28 cellular contexts compared by ENCODE assay signal in the genomic region with DNA sequence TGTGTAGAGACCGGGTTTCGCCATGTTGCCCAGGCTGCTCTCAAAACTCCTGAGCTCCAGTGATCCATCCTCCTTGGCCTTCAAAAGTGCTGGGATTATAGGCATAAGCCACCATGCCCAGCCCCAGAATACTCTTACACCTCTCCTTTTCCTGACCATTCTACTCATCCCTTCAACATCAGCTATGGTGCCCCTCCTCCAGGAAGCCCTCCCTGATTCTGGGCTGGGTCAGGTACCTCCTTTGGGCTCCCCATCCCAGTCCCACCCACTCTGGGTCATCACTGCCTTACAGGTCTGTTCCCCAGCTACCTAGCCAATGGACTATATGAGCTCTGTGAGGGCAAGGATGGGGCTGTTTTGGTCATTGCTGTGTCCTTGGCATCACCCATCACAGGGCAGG. TPM values are rescaled to one million over a fixed set of nuclear protein-coding genes. Genes with fewer than 3 reads are reported as not detected.
DNase-seq lines count a peak whose midpoint lies in the region; ATAC-seq lines count a peak whose summit lies in the region.
"Had no signal": no experiment of that assay in that cellular context is flagged by ENCODE, and none has a peak within 500 bp of the region (broad histone marks: within the 10 kb centered on the region; RNA-seq: fewer than 3 reads in every experiment).

No MANE protein-coding gene starts in this region.

- POLR2A ChIA-PET in activated CD8-positive, alpha-beta T cell treated with anti-CD3 and anti-CD28 coated beads, Interleukin-2, amount 10 ng/mL, durations not matched to agents 7 days and 5 days (lab: Charles Lee), result interaction anchor here (0.6 kb wide), 1 partner anchor 21 kb away, joined by 3 read pairs; no protein-coding TSS in a partner anchor

- H3K4me1 Mint-ChIP-seq in activated naive CD4-positive, alpha-beta T cell treated with anti-CD3 and anti-CD28 coated beads, Interleukin-2, amount 10 ng/mL, durations not matched to agents 7 days and 5 days, result peaks cover 69% of the 10 kb centered on the region
- peaks cover 61% of the 10 kb centered on the region for H3K4me1 Mint-ChIP-seq in activated CD8-positive, alpha-beta T cell treated with anti-CD3 and anti-CD28 coated beads, Interleukin-2, amount 10 ng/mL, durations not matched to agents 7 days and 5 days (ENCODE audit: low read depth)
- H3K4me1 Mint-ChIP-seq in immature natural killer cell, result peaks cover 66 to 76% of the 10 kb centered on the region in 2 donors
- H3K4me1 Mint-ChIP-seq in stimulated activated memory B cell treated with anti-CD40 and anti-IgM and Interleukin-4, amounts not matched to agents 10 μg/mL and 1 μg/mL and 100 μg/mL, for 72 hours, result peaks cover 45% of the 10 kb centered on the region

- no peak for DNase-seq in activated naive CD4-positive, alpha-beta T cell treated with anti-CD3 and anti-CD28 coated beads, Interleukin-2, amount 10 ng/mL, durations not matched to agents 7 days and 5 days
- no peak for DNase-seq in activated naive CD4-positive, alpha-beta T cell (lab: John Stamatoyannopoulos, UW)
- DNase-seq in activated CD8-positive, alpha-beta T cell treated with anti-CD3 and anti-CD28 coated beads, Interleukin-2, amount 10 ng/mL, durations not matched to agents 7 days and 5 days, result no peak
- DNase-seq in immature natural killer cell, result peak in 1 of 3 donors; percentile 7
- DNase-seq in NCI-H1930 (lab: John Stamatoyannopoulos, UW), result no peak
- DNase-seq in COLO668 (lab: John Stamatoyannopoulos, UW; ENCODE audit: unreplicated experiment), result no peak
- DNase-seq: activated CD8-positive, alpha-beta memory T cell treated with anti-CD3 and anti-CD28 coated beads for 24 hours; AML-193; DMS153; H7; mesenchymal stem cell; NCI-H1092 treated with DMSO at 0.1 percent for 48 hours; NCI-H187; NCI-H2171 treated with DMSO at 0.1 percent for 48 hours; NCI-H510A; nucleus accumbens; right lobe of liver; RPMI8226; SJCRH30; spleen; stimulated activated CD4-positive, alpha-beta T cell treated with anti-CD3 and anti-CD28 coated beads, Interleukin-2, amount 100 ng/mL, for 24 hours; stomach; T-helper 1 cell had no signal

- H3K27me3 Mint-ChIP-seq in activated naive CD4-positive, alpha-beta T cell treated with anti-CD3 and anti-CD28 coated beads, Interleukin-2, amount 10 ng/mL, durations not matched to agents 7 days and 5 days, result no peaks in the 10 kb centered on the region
- no peaks in the 10 kb centered on the region for H3K27me3 Mint-ChIP-seq in activated CD8-positive, alpha-beta T cell treated with anti-CD3 and anti-CD28 coated beads, Interleukin-2, amount 10 ng/mL, durations not matched to agents 7 days and 5 days (ENCODE audit: low read depth)
- H3K27me3 Mint-ChIP-seq in immature natural killer cell (ENCODE audit: low read depth in 3 of 3), result peaks cover 43 to 85% (median 56%) of the 10 kb centered on the region in 3 donors
- no peaks in the 10 kb centered on the region for H3K27me3 Mint-ChIP-seq in stimulated activated memory B cell treated with anti-CD40 and anti-IgM and Interleukin-4, amounts not matched to agents 10 μg/mL and 1 μg/mL and 100 μg/mL, for 72 hours

- peak overlapping the region; percentile 67 for H3K27ac Mint-ChIP-seq in activated naive CD4-positive, alpha-beta T cell treated with anti-CD3 and anti-CD28 coated beads, Interleukin-2, amount 10 ng/mL, durations not matched to agents 7 days and 5 days
- peak overlapping the region; percentile 60 for H3K27ac Mint-ChIP-seq in activated CD8-positive, alpha-beta T cell treated with anti-CD3 and anti-CD28 coated beads, Interleukin-2, amount 10 ng/mL, durations not matched to agents 7 days and 5 days
- H3K27ac Mint-ChIP-seq in immature natural killer cell, result peak overlapping the region; percentile 81 to 99 (median 90)
- peak overlapping the region; percentile 58 for H3K27ac Mint-ChIP-seq in stimulated activated memory B cell treated with anti-CD40 and anti-IgM and Interleukin-4, amounts not matched to agents 10 μg/mL and 1 μg/mL and 100 μg/mL, for 72 hours

- H3K9me3 Mint-ChIP-seq in activated naive CD4-positive, alpha-beta T cell treated with anti-CD3 and anti-CD28 coated beads, Interleukin-2, amount 10 ng/mL, durations not matched to agents 7 days and 5 days, result peaks cover 3% of the 10 kb centered on the region
- no peaks in the 10 kb centered on the region for H3K9me3 Mint-ChIP-seq in activated CD8-positive, alpha-beta T cell treated with anti-CD3 and anti-CD28 coated beads, Interleukin-2, amount 10 ng/mL, durations not matched to agents 7 days and 5 days (ENCODE audit: insufficient read depth)
- H3K9me3 Mint-ChIP-seq in immature natural killer cell, result no peaks in the 10 kb centered on the region
- no peaks in the 10 kb centered on the region for H3K9me3 Mint-ChIP-seq in stimulated activated memory B cell treated with anti-CD40 and anti-IgM and Interleukin-4, amounts not matched to agents 10 μg/mL and 1 μg/mL and 100 μg/mL, for 72 hours

- CTCF ChIA-PET in activated naive CD4-positive, alpha-beta T cell treated with anti-CD3 and anti-CD28 coated beads, Interleukin-2, amount 10 ng/mL, durations not matched to agents 7 days and 5 days (lab: Charles Lee), result no interaction called here
- CTCF ChIA-PET in activated CD8-positive, alpha-beta T cell treated with anti-CD3 and anti-CD28 coated beads, Interleukin-2, amount 10 ng/mL, durations not matched to agents 7 days and 5 days (lab: Charles Lee), result no interaction called here

- no peak overlapping the region for H3K4me3 Mint-ChIP-seq in activated naive CD4-positive, alpha-beta T cell treated with anti-CD3 and anti-CD28 coated beads, Interleukin-2, amount 10 ng/mL, durations not matched to agents 7 days and 5 days
- no peak overlapping the region for H3K4me3 Mint-ChIP-seq in activated CD8-positive, alpha-beta T cell treated with anti-CD3 and anti-CD28 coated beads, Interleukin-2, amount 10 ng/mL, durations not matched to agents 7 days and 5 days
- peak overlapping the region in 2 of 5 donors; percentile 17 to 41 for H3K4me3 Mint-ChIP-seq in immature natural killer cell
- no peak overlapping the region for H3K4me3 Mint-ChIP-seq in stimulated activated memory B cell treated with anti-CD40 and anti-IgM and Interleukin-4, amounts not matched to agents 10 μg/mL and 1 μg/mL and 100 μg/mL, for 72 hours

- H3K36me3 Mint-ChIP-seq in activated naive CD4-positive, alpha-beta T cell treated with anti-CD3 and anti-CD28 coated beads, Interleukin-2, amount 10 ng/mL, durations not matched to agents 7 days and 5 days, result peaks cover 68% of the 10 kb centered on the region
- H3K36me3 Mint-ChIP-seq in activated CD8-positive, alpha-beta T cell treated with anti-CD3 and anti-CD28 coated beads, Interleukin-2, amount 10 ng/mL, durations not matched to agents 7 days and 5 days (ENCODE audit: low read depth), result peaks cover 71% of the 10 kb centered on the region
- peaks cover 29 to 56% (median 31%) of the 10 kb centered on the region in 3 donors for H3K36me3 Mint-ChIP-seq in immature natural killer cell
- H3K36me3 Mint-ChIP-seq in stimulated activated memory B cell treated with anti-CD40 and anti-IgM and Interleukin-4, amounts not matched to agents 10 μg/mL and 1 μg/mL and 100 μg/mL, for 72 hours, result peaks cover 49% of the 10 kb centered on the region

- ATAC-seq in activated CD8-positive, alpha-beta T cell treated with anti-CD3 and anti-CD28 coated beads, Interleukin-2, amount 10 ng/mL, durations not matched to agents 7 days and 5 days, result no peak
- no peak for ATAC-seq in stimulated activated memory B cell treated with anti-CD40 and anti-IgM and Interleukin-4, amounts not matched to agents 10 μg/mL and 1 μg/mL and 100 μg/mL, for 72 hours
- no peak for ATAC-seq in GM21825 (IDR thresholded peaks at IDR 0.05; ENCODE audit: unreplicated experiment)
- ATAC-seq: GM12878, left lobe of liver, right lobe of liver had no signal

RNA-seq across cellular contexts. Expression of a gene that starts 9.6 kb away (rescaled TPM):
- 100 to 1,000 TPM; 210 to 231 TPM for total RNA-seq in activated CD8-positive, alpha-beta T cell treated with anti-CD3 and anti-CD28 coated beads, Interleukin-2, amount 10 ng/mL, durations not matched to agents 7 days and 5 days
- 100 to 1,000 TPM in 1 of 3 donors, 10 to 100 TPM in 2; 51.4 to 196 (median 66.4) TPM for polyA plus RNA-seq in immature natural killer cell

RNA-seq across cellular contexts. Expression of a gene that starts 19.8 kb away (rescaled TPM):
- total RNA-seq in activated CD8-positive, alpha-beta T cell treated with anti-CD3 and anti-CD28 coated beads, Interleukin-2, amount 10 ng/mL, durations not matched to agents 7 days and 5 days, result 10 to 100 TPM; 10.6 to 12.8 TPM
- 10 to 100 TPM in 2 of 3 donors, 1 to 10 TPM in 1; 8.9 to 14.8 (median 14.7) TPM for polyA plus RNA-seq in immature natural killer cell
- total RNA-seq: vagina had no signal

RNA-seq across cellular contexts. Expression of a gene that starts 32.2 kb away (rescaled TPM):
- total RNA-seq in activated CD8-positive, alpha-beta T cell treated with anti-CD3 and anti-CD28 coated beads, Interleukin-2, amount 10 ng/mL, durations not matched to agents 7 days and 5 days, result 1 to 10 TPM; 5.3 to 6.4 TPM
- 1 to 10 TPM; 5.2 to 7.0 (median 6.1) TPM for polyA plus RNA-seq in immature natural killer cell

RNA-seq across cellular contexts. Expression of a gene that starts 34.2 kb away (rescaled TPM):
- 10 to 100 TPM; 33.5 to 36.1 TPM for total RNA-seq in activated CD8-positive, alpha-beta T cell treated with anti-CD3 and anti-CD28 coated beads, Interleukin-2, amount 10 ng/mL, durations not matched to agents 7 days and 5 days
- polyA plus RNA-seq in immature natural killer cell, result 10 to 100 TPM; 14.2 to 38.2 (median 16.9) TPM

RNA-seq across cellular contexts. Expression of a gene that starts 53.0 kb away (rescaled TPM):
- 10 to 100 TPM; 25.3 to 26.6 TPM for total RNA-seq in activated CD8-positive, alpha-beta T cell treated with anti-CD3 and anti-CD28 coated beads, Interleukin-2, amount 10 ng/mL, durations not matched to agents 7 days and 5 days
- 10 to 100 TPM; 44.0 to 58.6 (median 50.3) TPM for polyA plus RNA-seq in immature natural killer cell
